In genomic region chr16:50313596-50314483, GRCh38 we compare ENCODE assay signal across 9 cellular contexts. TPM values are rescaled to one million over a fixed set of nuclear protein-coding genes. Genes with fewer than 3 reads are reported as not detected.
DNase-seq lines count a peak whose midpoint lies in the region; ATAC-seq and TF ChIP-seq lines count a peak whose summit lies in the region.
"Had no signal": no experiment of that assay in that cellular context is flagged by ENCODE, and none has a peak within 500 bp of the region (broad histone marks: within the 10 kb centered on the region; RNA-seq: fewer than 3 reads in every experiment).

No MANE protein-coding gene starts in this region.

- DNase-seq in Caco-2 (peak; percentile 82 to 85), fibroblast of the aortic adventitia (ENCODE audit: low read depth) (peak; percentile 58), progenitor cell of endocrine pancreas (ENCODE audit: low spot score, unreplicated experiment) (no peak), GM20000 (ENCODE audit: low spot score) (no peak), NCI-H2029 treated with DMSO at 0.1 percent for 48 hours (lab: John Stamatoyannopoulos, UW) (no peak), T-helper 9 cell (no peak)
- peak; percentile 22 to 34 for DNase-seq in activated CD8-positive, alpha-beta memory T cell treated with anti-CD3 and anti-CD28 coated beads for 1 hour (ENCODE audit: extremely low read depth in 1 of 2, low read depth in 1 of 2)

- peaks cover 9% of the 10 kb centered on the region for H3K36me3 ChIP-seq in Caco-2 (ENCODE audit: control insufficient read depth, insufficient read depth, low read length)

- peaks cover 36% of the 10 kb centered on the region for H3K4me1 Mint-ChIP-seq in Caco-2 (ENCODE audit: low read depth, unreplicated experiment)
- peaks cover 17% of the 10 kb centered on the region for H3K4me1 Mint-ChIP-seq in progenitor cell of endocrine pancreas (ENCODE audit: low read depth)

- no peaks in the 10 kb centered on the region for H3K9me3 ChIP-seq in Caco-2

- POLR2A ChIA-PET in Caco-2 (lab: Charles Lee), result interaction anchor here (0.6 kb wide), 1 partner anchor 68 kb away, joined by 3 read pairs; no protein-coding TSS in a partner anchor

- CTCF ChIA-PET in Caco-2 (lab: Charles Lee), result interaction anchor here (0.9 to 1.5 kb wide), 8 partner anchors 13 to 493 kb away, joined by 3 to 9 read pairs (median 6); partner anchors contain the start of gene CNEP1R1

- H3K4me3 Mint-ChIP-seq in Caco-2 (ENCODE audit: unreplicated experiment) (peak overlapping the region; percentile 54), progenitor cell of endocrine pancreas (ENCODE audit: low read depth) (no peak overlapping the region)

- H3K36me3 Mint-ChIP-seq in Caco-2 (ENCODE audit: insufficient read depth, unreplicated experiment) (peaks cover 94% of the 10 kb centered on the region), progenitor cell of endocrine pancreas (ENCODE audit: insufficient read depth) (peaks cover 19% of the 10 kb centered on the region)

- no peaks in the 10 kb centered on the region for H3K27me3 Mint-ChIP-seq in Caco-2 (ENCODE audit: insufficient read depth, unreplicated experiment)
- no peaks in the 10 kb centered on the region for H3K27me3 Mint-ChIP-seq in progenitor cell of endocrine pancreas

- no peaks in the 10 kb centered on the region for H3K27me3 ChIP-seq in Caco-2 (replicated peaks; ENCODE audit: control insufficient read depth, insufficient read depth, low read length)

- H3K9me3 Mint-ChIP-seq in Caco-2 (ENCODE audit: unreplicated experiment) (no peaks in the 10 kb centered on the region), progenitor cell of endocrine pancreas (ENCODE audit: low read depth) (no peaks in the 10 kb centered on the region)

- no peak for ATAC-seq in HG03097 (IDR thresholded peaks at IDR 0.05; ENCODE audit: low FRiP score, unreplicated experiment)

- H3K27ac Mint-ChIP-seq in Caco-2 (ENCODE audit: unreplicated experiment), result peak overlapping the region; percentile 87
- H3K27ac Mint-ChIP-seq in progenitor cell of endocrine pancreas, result peak overlapping the region; percentile 88

- intact Hi-C loops in Caco-2 (cut with micrococcal nuclease; ENCODE audit: unreplicated experiment), result loop anchor here (1.0 to 5.0 kb wide), 2 partner anchors 47 to 69 kb away; partner anchors contain the start of gene ADCY7

- peaks cover 44% of the 10 kb centered on the region for H3K4me1 ChIP-seq in Caco-2
- H3K4me1 ChIP-seq: parathyroid adenoma had no signal

- H3K4me3 ChIP-seq in Caco-2 (ENCODE audit: low read depth, low read length), result no peak overlapping the region
- H3K4me3 ChIP-seq in fibroblast of the aortic adventitia (ENCODE audit: low read depth, low read length), result no peak overlapping the region

- no TSS peak for BruUV-seq in Caco-2 (replicated peaks; lab: Mats Ljungman, UMichigan)

- TF ChIP-seq CTCF in Caco-2 (IDR thresholded peaks at IDR 0.05; ENCODE audit: insufficient read depth in 1 of 2, low read depth in 1 of 2, low read length in 1 of 2, severe bottlenecking in 1 of 2, unreplicated experiment in 1 of 2) (no peak), fibroblast of the aortic adventitia (IDR thresholded peaks at IDR 0.05; ENCODE audit: insufficient read depth, low read length) (no peak), progenitor cell of endocrine pancreas (IDR thresholded peaks at IDR 0.05; ENCODE audit: unreplicated experiment) (no peak), GM20000 (IDR thresholded peaks at IDR 0.05; ENCODE audit: extremely low read depth, missing control alignments) (no peak)

RNA-seq across cellular contexts. Expression of gene ADCY7, which starts 47.5 kb away (rescaled TPM):
- total RNA-seq in Caco-2 (2022) (51.3 and 54.2 TPM in 2 replicates), fibroblast of the aortic adventitia (ENCODE audit: low replicate concordance) (7.4 and 26.0 TPM in 2 replicates), progenitor cell of endocrine pancreas (16.8 and 17.0 TPM in 2 replicates)

RNA-seq across cellular contexts. Expression of gene BRD7, which starts 54.9 kb away (rescaled TPM):
- total RNA-seq in Caco-2 (2022) (147 and 170 TPM in 2 replicates), fibroblast of the aortic adventitia (ENCODE audit: low replicate concordance) (34.0 and 49.7 TPM in 2 replicates), progenitor cell of endocrine pancreas (104 and 109 TPM in 2 replicates)

Comparison
In these comparisons a context has a peak if more than half of its experiments do, and no peak if none do; other contexts are left out.
1. DNase-seq: peak in Caco-2 (2 of 2), activated CD8-positive, alpha-beta memory T cell treated with anti-CD3 and anti-CD28 coated beads for 1 hour (2 of 2) and fibroblast of the aortic adventitia (single experiment); none in progenitor cell of endocrine pancreas (single experiment), GM20000 (single experiment), NCI-H2029 treated with DMSO at 0.1 percent for 48 hours (single experiment) and T-helper 9 cell (single experiment).